ENCODE assay signal across 16 cellular contexts in the genomic region with DNA sequence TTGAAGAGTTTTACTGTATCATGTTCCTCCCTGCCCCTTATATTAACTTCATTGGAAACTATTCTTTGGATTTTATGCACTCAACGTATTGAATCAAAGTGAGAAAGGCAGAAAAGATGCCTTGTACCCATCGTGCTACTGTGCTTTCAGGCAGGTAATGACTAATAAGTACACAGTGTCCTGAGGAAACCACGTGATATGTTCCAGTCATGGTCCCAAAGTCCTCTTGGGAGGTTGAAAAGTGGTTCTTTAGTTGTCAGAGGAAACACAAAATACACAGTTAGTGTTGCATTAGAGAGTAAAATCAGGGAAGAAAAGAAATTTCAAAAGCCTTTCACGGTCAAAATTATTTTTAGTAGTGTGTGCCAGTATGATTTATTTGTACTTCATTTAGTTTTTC.
DNase-seq lines count a peak whose midpoint lies in the region; ATAC-seq, FAIRE-seq and TF ChIP-seq lines count a peak whose summit lies in the region.
"Had no signal": no experiment of that assay in that cellular context is flagged by ENCODE, and none has a peak within 500 bp of the region (broad histone marks: within the 10 kb centered on the region; RNA-seq: fewer than 3 reads in every experiment).

No MANE protein-coding gene starts in this region.

- H3K4me1 ChIP-seq in ACC112 (ENCODE audit: control insufficient read depth, insufficient read depth, low read length, unreplicated experiment) (peaks cover 6% of the 10 kb centered on the region), right lobe of liver (no peaks in the 10 kb centered on the region), OCI-LY7 (ENCODE audit: insufficient read depth, low read length, poor library complexity, severe bottlenecking) (no peaks in the 10 kb centered on the region), Peyer's patch (no peaks in the 10 kb centered on the region)
- H3K4me1 ChIP-seq: Caco-2 had no signal

- H2AFZ ChIP-seq in ACC112 (ENCODE audit: low read length, unreplicated experiment) (peak overlapping the region; percentile 15), OCI-LY7 (ENCODE audit: low read length) (no peak overlapping the region)

- BruUV-seq in OCI-LY7 (replicated peaks; lab: Mats Ljungman, UMichigan), result no TSS peak

- no peaks in the 10 kb centered on the region for H3K9me2 ChIP-seq in OCI-LY7 (ENCODE audit: insufficient read depth, low read length)

- intact Hi-C loops in right lobe of liver (cut with DNase I), result no loop called here
- intact Hi-C loops in OCI-LY7 (cut with micrococcal nuclease; ENCODE audit: unreplicated experiment), result no loop called here

- no peak for FAIRE-seq in GM12891 (lab: Jason Lieb, UNC)
- FAIRE-seq: GM12892 had no signal

- H3K4me3 ChIP-seq in ACC112 (ENCODE audit: low read depth, low read length) (no peak overlapping the region), WERI-Rb-1 (ENCODE audit: low read depth, low read length) (no peak overlapping the region), right lobe of liver (no peak overlapping the region), OCI-LY7 (ENCODE audit: low read depth, low read length, poor library complexity, severe bottlenecking) (no peak overlapping the region), Peyer's patch (no peak overlapping the region)

- H3K9me3 ChIP-seq in WERI-Rb-1 (ENCODE audit: severe bottlenecking) (no peaks in the 10 kb centered on the region), right lobe of liver (no peaks in the 10 kb centered on the region), OCI-LY7 (ENCODE audit: low read length) (no peaks in the 10 kb centered on the region), Peyer's patch (no peaks in the 10 kb centered on the region)
- H3K9me3 ChIP-seq: Caco-2 had no signal

- H3K27ac ChIP-seq in ACC112 (ENCODE audit: low read depth, low read length) (0 out of 2 replicates have a peak overlapping the region, but pooled peaks have one; percentile 7), WERI-Rb-1 (peak overlapping the region; percentile 49), right lobe of liver (no peak overlapping the region), OCI-LY7 (ENCODE audit: low read depth, low read length, poor library complexity, severe bottlenecking) (no peak overlapping the region), Peyer's patch (no peak overlapping the region)

- H3K79me2 ChIP-seq in ACC112 (ENCODE audit: control insufficient read depth, insufficient read depth, low read length, unreplicated experiment), result no peaks in the 10 kb centered on the region
- no peaks in the 10 kb centered on the region for H3K79me2 ChIP-seq in OCI-LY7 (ENCODE audit: insufficient read depth, low read depth, low read length)

- WGBS in right lobe of liver (ENCODE audit: insufficient coverage, low coverage, low lambda C conversion rate, missing lambda C conversion rate), result 30% methylated on average over 4 of the region's 4 CpGs

- no peak for TF ChIP-seq POLR2A in right lobe of liver (IDR thresholded peaks at IDR 0.05)
- TF ChIP-seq POLR2A in Peyer's patch (IDR thresholded peaks at IDR 0.05), result no peak
- TF ChIP-seq POLR2A in GM12891 (IDR thresholded peaks at IDR 0.05; ENCODE audit: low read depth, low read length), result no peak

- ATAC-seq in esophagus mucosa (peak; percentile 45), right lobe of liver (peak; percentile 61 to 96 (median 78))
- ATAC-seq: Right ventricle myocardium inferior had no signal

- CTCF ChIA-PET in OCI-LY7 (lab: Charles Lee; ENCODE audit: unreplicated experiment), result no interaction called here

- TF ChIP-seq CTCF in WERI-Rb-1 (IDR thresholded peaks at IDR 0.05; ENCODE audit: low read depth, low read length) (no peak), right lobe of liver (IDR thresholded peaks at IDR 0.05) (no peak), OCI-LY7 (conservative IDR thresholded peaks at IDR 0.05; ENCODE audit: low read length) (no peak), Peyer's patch (IDR thresholded peaks at IDR 0.05) (no peak), GM20000 (IDR thresholded peaks at IDR 0.05; ENCODE audit: extremely low read depth, missing control alignments) (no peak)

- no peaks in the 10 kb centered on the region for H3K36me3 ChIP-seq in ACC112 (ENCODE audit: insufficient read depth, low read length)
- H3K36me3 ChIP-seq in WERI-Rb-1, result no peaks in the 10 kb centered on the region
- H3K36me3 ChIP-seq in right lobe of liver, result no peaks in the 10 kb centered on the region
- H3K36me3 ChIP-seq in OCI-LY7 (ENCODE audit: insufficient read depth, low read length), result no peaks in the 10 kb centered on the region
- no peaks in the 10 kb centered on the region for H3K36me3 ChIP-seq in Peyer's patch

- H3K27me3 ChIP-seq in ACC112 (ENCODE audit: insufficient read depth, low read length), result no peaks in the 10 kb centered on the region
- no peaks in the 10 kb centered on the region for H3K27me3 ChIP-seq in WERI-Rb-1 (ENCODE audit: insufficient read depth, low read depth, severe bottlenecking)
- no peaks in the 10 kb centered on the region for H3K27me3 ChIP-seq in right lobe of liver
- no peaks in the 10 kb centered on the region for H3K27me3 ChIP-seq in Peyer's patch

- H3K4me2 ChIP-seq in OCI-LY7 (ENCODE audit: low read length), result no peak overlapping the region

- DNase-seq in WERI-Rb-1 (no peak), right lobe of liver (no peak), OCI-LY7 (ENCODE audit: low spot score) (no peak), Peyer's patch (no peak), GM12891 (ENCODE audit: insufficient read length, low spot score) (no peak), GM20000 (ENCODE audit: low spot score) (no peak)
- DNase-seq: Caco-2; CD4-positive, alpha-beta T cell; KG1; NCI-H1417; NCI-H187 treated with DMSO at 0.1 percent for 48 hours; NCI-H226 had no signal

- H4K20me1 ChIP-seq in OCI-LY7 (ENCODE audit: insufficient read depth, low read length), result no peaks in the 10 kb centered on the region

- POLR2A ChIA-PET in OCI-LY7 (lab: Charles Lee), result no interaction called here

TF ChIP-seq in GM12891, 5 proteins besides CTCF, POLR2A, EP300 and RAD21:
- TF ChIP-seq POLR2AphosphoS5 (IDR thresholded peaks at IDR 0.05; ENCODE audit: low read depth, low read length), result no peak
- TF ChIP-seq POU2F2 (IDR thresholded peaks at IDR 0.05; ENCODE audit: low read depth, low read length), result no peak
- no peak for TF ChIP-seq SPI1 (IDR thresholded peaks at IDR 0.05; ENCODE audit: low read depth, low read length)
- TF ChIP-seq PAX5 (IDR thresholded peaks at IDR 0.05; ENCODE audit: insufficient read depth, low read length, severe bottlenecking), result no peak
- no peak for TF ChIP-seq TAF1 (IDR thresholded peaks at IDR 0.05; ENCODE audit: low read depth, low read length)

Comparison
In these comparisons a context has a peak if more than half of its experiments do, and no peak if none do; other contexts are left out.
1. H3K27ac ChIP-seq: peak in ACC112 (single experiment) and WERI-Rb-1 (single experiment); none in right lobe of liver (0 of 3), OCI-LY7 (single experiment) and Peyer's patch (0 of 4).